8 cellular contexts compared by ENCODE assay signal in genomic region chr12:56636118-56636674, GRCh38. TPM values are rescaled to one million over a fixed set of nuclear protein-coding genes. Genes with fewer than 3 reads are reported as not detected.
A peak's percentile ranks its signal among the peaks of the same experiment; 100 is the strongest.
DNase-seq lines count a peak whose midpoint lies in the region; ATAC-seq lines count a peak whose summit lies in the region.

No MANE protein-coding gene starts in this region.

- H3K27ac Mint-ChIP-seq in CD8-positive, alpha-beta memory T cell: peak overlapping the region; percentile 94 to 100 (median 98)

- H3K9me3 Mint-ChIP-seq in CD8-positive, alpha-beta memory T cell: no peaks in the 10 kb centered on the region

- peaks cover 3 to 53% (median 20%) of the 10 kb centered on the region in 3 donors for H3K36me3 Mint-ChIP-seq in CD8-positive, alpha-beta memory T cell

- CTCF ChIA-PET in CD8-positive, alpha-beta memory T cell (lab: Charles Lee): interaction anchor here (0.6 to 5.7 kb wide), 36 partner anchors 9 to 593 kb away, joined by 3 to 50 read pairs (median 4); partner anchors contain the start of genes ATP5F1B, GLS2, NACA and PRIM1

- peak overlapping the region; percentile 89 for H3K27ac ChIP-seq in CD8-positive, alpha-beta memory T cell (ENCODE audit: low read depth, low read length)
- H3K27ac ChIP-seq in mucosa of rectum (ENCODE audit: low read depth in 2 of 2, low read length in 2 of 2): peak overlapping the region; percentile 97 to 99

- H3K36me3 ChIP-seq in CD8-positive, alpha-beta memory T cell (ENCODE audit: insufficient read depth, low read length): peaks cover 28% of the 10 kb centered on the region
- H3K36me3 ChIP-seq in NT2/D1 (ENCODE audit: insufficient read depth, insufficient read length, low read length): peaks cover 39% of the 10 kb centered on the region
- peaks cover 30 to 35% of the 10 kb centered on the region in 2 donors for H3K36me3 ChIP-seq in mucosa of rectum (ENCODE audit: control insufficient read depth in 2 of 2, insufficient read depth in 2 of 2, low read length in 2 of 2)

- H3K4me3 Mint-ChIP-seq in CD8-positive, alpha-beta memory T cell: peak overlapping the region; percentile 91 to 99 (median 94)

- H3K27me3 Mint-ChIP-seq in CD8-positive, alpha-beta memory T cell: no peaks in the 10 kb centered on the region

- H3K9ac ChIP-seq in NT2/D1 (ENCODE audit: insufficient read length, low read depth): peak overlapping the region; percentile 96
- H3K9ac ChIP-seq in mucosa of rectum (ENCODE audit: low read depth in 1 of 2, low read length in 2 of 2): peak overlapping the region; percentile 92 to 98

- peak; percentile 70 to 89 (median 77) for DNase-seq in CD8-positive, alpha-beta memory T cell
- DNase-seq in HS-27A (ENCODE audit: low read depth): peak; percentile 84
- DNase-seq in NT2/D1 (ENCODE audit: low read depth, low spot score): no peak
- peak; percentile 75 for DNase-seq in activated CD8-positive, alpha-beta memory T cell treated with anti-CD3 and anti-CD28 coated beads, Interleukin-2, amount 50 U/mL, for 24 hours (ENCODE audit: extremely low read depth)
- peak; percentile 93 for DNase-seq in epidermal melanocyte (ENCODE audit: insufficient read length, low spot score)
- DNase-seq in stimulated activated CD8-positive, alpha-beta memory T cell treated with anti-CD3 and anti-CD28 coated beads, Interleukin-4, amount 100 ng/mL, for 4 hours (ENCODE audit: low read depth in 2 of 2, low spot score in 1 of 2): peak; percentile 66 to 69

- H3K4me3 ChIP-seq in CD8-positive, alpha-beta memory T cell (ENCODE audit: low read length): peak overlapping the region; percentile 91
- H3K4me3 ChIP-seq in NT2/D1 (ENCODE audit: insufficient read length, low read depth): peak overlapping the region; percentile 72
- H3K4me3 ChIP-seq in mucosa of rectum (ENCODE audit: low read length in 2 of 2): peak overlapping the region; percentile 76 to 91

- ATAC-seq in GM19467 (IDR thresholded peaks at IDR 0.05; ENCODE audit: unreplicated experiment): peak; percentile 40

- H3K4me1 ChIP-seq in CD8-positive, alpha-beta memory T cell (ENCODE audit: insufficient read depth, low read length): peaks cover 58% of the 10 kb centered on the region
- peaks cover 9% of the 10 kb centered on the region for H3K4me1 ChIP-seq in NT2/D1 (ENCODE audit: insufficient read depth, insufficient read length)
- peaks cover 35 to 50% of the 10 kb centered on the region in 2 donors for H3K4me1 ChIP-seq in mucosa of rectum (ENCODE audit: control insufficient read depth in 2 of 2, insufficient read depth in 2 of 2, low read length in 2 of 2)

- POLR2A ChIA-PET in CD8-positive, alpha-beta memory T cell (lab: Charles Lee): interaction anchor here (0.5 to 3.8 kb wide), 11 partner anchors 8 to 662 kb away, joined by 3 to 54 read pairs (median 5); partner anchors contain the start of genes ATP5F1B, NACA, PTGES3 and RAB5B

- H3K4me1 Mint-ChIP-seq in CD8-positive, alpha-beta memory T cell: peaks cover 61 to 68% (median 66%) of the 10 kb centered on the region in 3 donors

- H3K27me3 ChIP-seq in CD8-positive, alpha-beta memory T cell (ENCODE audit: insufficient read depth, low read length, poor library complexity, severe bottlenecking): no peaks in the 10 kb centered on the region
- H3K27me3 ChIP-seq in NT2/D1 (ENCODE audit: insufficient read depth, insufficient read length) (no peaks in the 10 kb centered on the region), mucosa of rectum (ENCODE audit: control insufficient read depth in 2 of 2, insufficient read depth in 2 of 2, low read length in 2 of 2) (no peaks in the 10 kb centered on the region)

- H3K9me3 ChIP-seq in CD8-positive, alpha-beta memory T cell (ENCODE audit: low read length): no peaks in the 10 kb centered on the region
- H3K9me3 ChIP-seq in NT2/D1 (ENCODE audit: insufficient read depth, low read length): no peaks in the 10 kb centered on the region
- H3K9me3 ChIP-seq in mucosa of rectum (ENCODE audit: control insufficient read depth in 2 of 2, low read length in 2 of 2): no peaks in the 10 kb centered on the region

RNA-seq across cellular contexts. Expression of gene BAZ2A, which starts 6.1 kb away (rescaled TPM):
- total RNA-seq in CD8-positive, alpha-beta memory T cell: 10 to 100 TPM; 87.3 to 89.1 TPM
- 36.4 TPM for polyA plus RNA-seq in CD8-positive, alpha-beta memory T cell

RNA-seq across cellular contexts. Expression of gene ATP5F1B, which starts 9.6 kb away (rescaled TPM):
- total RNA-seq in CD8-positive, alpha-beta memory T cell: 100 to 1,000 TPM; 925 to 960 TPM
- polyA plus RNA-seq in CD8-positive, alpha-beta memory T cell: 828 TPM

RNA-seq across cellular contexts. Expression of gene PTGES3, which starts 51.9 kb away (rescaled TPM):
- total RNA-seq in CD8-positive, alpha-beta memory T cell: 100 to 1,000 TPM; 431 to 437 TPM
- polyA plus RNA-seq in CD8-positive, alpha-beta memory T cell: 242 TPM
